24 cellular contexts compared by ENCODE assay signal in genomic region chr14:89243286-89243685, GRCh38.
DNase-seq lines count a peak whose midpoint lies in the region; ATAC-seq, FAIRE-seq and TF ChIP-seq lines count a peak whose summit lies in the region.
"Had no signal": no experiment of that assay in that cellular context is flagged by ENCODE, and none has a peak within 500 bp of the region (broad histone marks: within the 10 kb centered on the region; RNA-seq: fewer than 3 reads in every experiment).

No MANE protein-coding gene starts in this region.

- no peak for FAIRE-seq in GM19239 (lab: Jason Lieb, UNC)
- FAIRE-seq: keratinocyte had no signal

- H3K4me2 ChIP-seq in OCI-LY3 (ENCODE audit: low read length): peak overlapping the region; percentile 13; the same call in 1 of the 2 replicates

- H3K36me3 ChIP-seq in OCI-LY3 (replicated peaks; ENCODE audit: low read depth, low read length) (no peaks in the 10 kb centered on the region), thoracic aorta (no peaks in the 10 kb centered on the region)
- H3K36me3 ChIP-seq: cardiac muscle cell, HAP-1, spleen had no signal

- no peak overlapping the region for H3K9ac ChIP-seq in OCI-LY3 (ENCODE audit: low read length)

- intact Hi-C loops in dorsolateral prefrontal cortex (cut with DNase I): loop anchor here in 1 of 2 donors (5.0 to 10.0 kb wide), 2 partner anchors 152 to 201 kb away; no protein-coding TSS in a partner anchor
- intact Hi-C loops in activated T-helper 1 cell treated with anti-CD3 and anti-CD28 coated beads, Interleukin-12 subunit alpha, Interleukin-12 subunit beta, Interleukin-2, Interleukin-4 antibody, amounts not matched to agents 30 ng/mL and 10 ng/mL and 1 ng/mL, durations not matched to agents 14 hours and 24 hours and 36 hours (cut with micrococcal nuclease): no loop called here

- no peak overlapping the region for H2AFZ ChIP-seq in OCI-LY3 (ENCODE audit: low read depth, low read length)

- H4K20me1 ChIP-seq in OCI-LY3 (ENCODE audit: insufficient read depth, low read length): 0 out of 2 replicates have a peak, but pooled peaks cover 5% of the 10 kb centered on the region

- H3K36me3 Mint-ChIP-seq in activated T-helper 1 cell treated with anti-CD3 and anti-CD28 coated beads, Interleukin-12 subunit alpha, Interleukin-12 subunit beta, Interleukin-2, Interleukin-4 antibody, amounts not matched to agents 30 ng/mL and 10 ng/mL and 1 ng/mL, durations not matched to agents 14 hours and 24 hours and 36 hours (ENCODE audit: low read depth): peaks cover 18% of the 10 kb centered on the region
- H3K36me3 Mint-ChIP-seq: activated CD4-positive, alpha-beta memory T cell treated with anti-CD3 and anti-CD28 coated beads for 36 hours had no signal

- H3K4me1 ChIP-seq in OCI-LY3 (ENCODE audit: low read length) (peaks cover 14% of the 10 kb centered on the region), thoracic aorta (ENCODE audit: control insufficient read depth in 1 of 2, low read depth in 2 of 2) (peaks cover 21 to 49% of the 10 kb centered on the region in 2 donors)
- H3K4me1 ChIP-seq: HAP-1 had no signal

- H3K27me3 ChIP-seq in OCI-LY3 (ENCODE audit: low read depth, low read length): no peaks in the 10 kb centered on the region
- H3K27me3 ChIP-seq in dorsolateral prefrontal cortex: no peaks in the 10 kb centered on the region
- H3K27me3 ChIP-seq in thoracic aorta (replicated peaks; ENCODE audit: insufficient read depth): no peaks in the 10 kb centered on the region
- H3K27me3 ChIP-seq: cardiac muscle cell, foreskin keratinocyte, spleen had no signal

- H3K4me3 ChIP-seq in OCI-LY3 (ENCODE audit: low read length) (no peak overlapping the region), dorsolateral prefrontal cortex (peak overlapping the region in 42 of 59 donors; percentile 1 to 53 (median 18)), thoracic aorta (no peak overlapping the region)
- H3K4me3 ChIP-seq: cardiac muscle cell, HAP-1, spleen had no signal

- H3K9me3 ChIP-seq in OCI-LY3 (ENCODE audit: insufficient read depth, low read length): no peaks in the 10 kb centered on the region
- no peaks in the 10 kb centered on the region for H3K9me3 ChIP-seq in thoracic aorta
- H3K9me3 ChIP-seq: HAP-1, spleen had no signal

- H3K79me2 ChIP-seq in OCI-LY3 (ENCODE audit: low read length): no peaks in the 10 kb centered on the region

- H3K27ac ChIP-seq in OCI-LY3 (ENCODE audit: low read length): no peak overlapping the region
- H3K27ac ChIP-seq in dorsolateral prefrontal cortex: peak overlapping the region in 46 of 59 donors; percentile 0 to 72 (median 44)
- H3K27ac ChIP-seq in thoracic aorta: peak overlapping the region; percentile 19 to 40
- H3K27ac ChIP-seq: cardiac muscle cell, foreskin keratinocyte, spleen had no signal

- no peak overlapping the region for H3K4me3 Mint-ChIP-seq in activated T-helper 1 cell treated with anti-CD3 and anti-CD28 coated beads, Interleukin-12 subunit alpha, Interleukin-12 subunit beta, Interleukin-2, Interleukin-4 antibody, amounts not matched to agents 30 ng/mL and 10 ng/mL and 1 ng/mL, durations not matched to agents 14 hours and 24 hours and 36 hours
- H3K4me3 Mint-ChIP-seq: activated CD4-positive, alpha-beta memory T cell treated with anti-CD3 and anti-CD28 coated beads for 36 hours; stimulated activated naive CD8-positive, alpha-beta T cell treated with anti-CD3 and anti-CD28 coated beads, Interleukin-15, Interleukin-2, amounts not matched to agents 100 ng/mL and 50 ng/mL, for 24 hours; type B pancreatic cell had no signal

- TF ChIP-seq CTCF in OCI-LY3 (IDR thresholded peaks at IDR 0.05; ENCODE audit: low read depth, low read length) (no peak), dorsolateral prefrontal cortex (IDR thresholded peaks at IDR 0.05 in 54 of 56, conservative IDR thresholded peaks at IDR 0.05 in 2 of 56; ENCODE audit: low read depth in 1 of 56, partially characterized antibody in 56 of 56) (no peak), thoracic aorta (IDR thresholded peaks at IDR 0.05) (no peak)

- peaks cover 49% of the 10 kb centered on the region for H3K4me1 Mint-ChIP-seq in activated T-helper 1 cell treated with anti-CD3 and anti-CD28 coated beads, Interleukin-12 subunit alpha, Interleukin-12 subunit beta, Interleukin-2, Interleukin-4 antibody, amounts not matched to agents 30 ng/mL and 10 ng/mL and 1 ng/mL, durations not matched to agents 14 hours and 24 hours and 36 hours (ENCODE audit: low read depth)

- DNase-seq in dorsolateral prefrontal cortex (no peak), medulla oblongata (ENCODE audit: extremely low spot score) (peak; percentile 27), thoracic aorta (ENCODE audit: low spot score) (no peak), amniotic stem cell (lab: John Stamatoyannopoulos, UW) (no peak), GM19239 (ENCODE audit: insufficient read length, low spot score) (no peak)
- DNase-seq in activated T-helper 1 cell treated with anti-CD3 and anti-CD28 coated beads, Interleukin-12 subunit alpha, Interleukin-12 subunit beta, Interleukin-2, Interleukin-4 antibody, amounts not matched to agents 30 ng/mL and 10 ng/mL and 1 ng/mL, durations not matched to agents 14 hours and 24 hours and 36 hours (ENCODE audit: low spot score): no peak
- DNase-seq: activated CD4-positive, alpha-beta memory T cell treated with anti-CD3 and anti-CD28 coated beads for 36 hours; activated CD4-positive, CD25-positive, alpha-beta regulatory T cell; CD4-positive, CD25-positive, alpha-beta regulatory T cell; DMS 273 treated with DMSO at 0.1 percent for 48 hours; foreskin keratinocyte; mammary epithelial cell; NCI-H1417 treated with DMSO at 0.1 percent for 48 hours; NCI-H510A; RPMI8226; spleen; stimulated activated CD4-positive, alpha-beta T cell treated with anti-CD3 and anti-CD28 coated beads, Interleukin-4, amount 100 ng/mL, for 1 hour had no signal

- no peak for ATAC-seq in thoracic aorta (ENCODE audit: insufficient number of reproducible peaks, low FRiP score, low read depth)
- ATAC-seq: foreskin keratinocyte had no signal

- no peaks in the 10 kb centered on the region for H3K9me3 Mint-ChIP-seq in activated T-helper 1 cell treated with anti-CD3 and anti-CD28 coated beads, Interleukin-12 subunit alpha, Interleukin-12 subunit beta, Interleukin-2, Interleukin-4 antibody, amounts not matched to agents 30 ng/mL and 10 ng/mL and 1 ng/mL, durations not matched to agents 14 hours and 24 hours and 36 hours
- H3K9me3 Mint-ChIP-seq: activated CD4-positive, alpha-beta memory T cell treated with anti-CD3 and anti-CD28 coated beads for 36 hours; IgD-negative memory B cell; stimulated activated naive CD8-positive, alpha-beta T cell treated with anti-CD3 and anti-CD28 coated beads, Interleukin-15, Interleukin-2, amounts not matched to agents 100 ng/mL and 50 ng/mL, for 24 hours; type B pancreatic cell had no signal

- H3K27ac Mint-ChIP-seq in activated T-helper 1 cell treated with anti-CD3 and anti-CD28 coated beads, Interleukin-12 subunit alpha, Interleukin-12 subunit beta, Interleukin-2, Interleukin-4 antibody, amounts not matched to agents 30 ng/mL and 10 ng/mL and 1 ng/mL, durations not matched to agents 14 hours and 24 hours and 36 hours: no peak overlapping the region
- H3K27ac Mint-ChIP-seq: activated CD4-positive, alpha-beta memory T cell treated with anti-CD3 and anti-CD28 coated beads for 36 hours; IgD-negative memory B cell; stimulated activated naive CD8-positive, alpha-beta T cell treated with anti-CD3 and anti-CD28 coated beads, Interleukin-15, Interleukin-2, amounts not matched to agents 100 ng/mL and 50 ng/mL, for 24 hours had no signal

- H3K27me3 Mint-ChIP-seq in activated T-helper 1 cell treated with anti-CD3 and anti-CD28 coated beads, Interleukin-12 subunit alpha, Interleukin-12 subunit beta, Interleukin-2, Interleukin-4 antibody, amounts not matched to agents 30 ng/mL and 10 ng/mL and 1 ng/mL, durations not matched to agents 14 hours and 24 hours and 36 hours (ENCODE audit: insufficient read depth): no peaks in the 10 kb centered on the region
- H3K27me3 Mint-ChIP-seq: activated CD4-positive, alpha-beta memory T cell treated with anti-CD3 and anti-CD28 coated beads for 36 hours; CD4-positive, CD25-positive, alpha-beta regulatory T cell; IgD-negative memory B cell; stimulated activated naive CD8-positive, alpha-beta T cell treated with anti-CD3 and anti-CD28 coated beads, Interleukin-15, Interleukin-2, amounts not matched to agents 100 ng/mL and 50 ng/mL, for 24 hours; type B pancreatic cell had no signal

Comparison
In these comparisons a context has a peak if more than half of its experiments do, and no peak if none do; other contexts are left out.
1. H3K4me3 ChIP-seq: peak in dorsolateral prefrontal cortex (42 of 59); none in OCI-LY3 (single experiment) and thoracic aorta (single experiment).